In genomic region chr12:32755051-32755653, GRCh38 we compare ENCODE assay signal across 8 cellular contexts. TPM values are rescaled to one million over a fixed set of nuclear protein-coding genes. Genes with fewer than 3 reads are reported as not detected.
DNase-seq lines count a peak whose midpoint lies in the region; ATAC-seq and TF ChIP-seq lines count a peak whose summit lies in the region.

No MANE protein-coding gene starts in this region.

- H3K4me1 ChIP-seq in mononuclear cell (ENCODE audit: insufficient read depth, low read length) = peaks cover 16% of the 10 kb centered on the region

- H3K27me3 ChIP-seq in mononuclear cell (ENCODE audit: insufficient read depth, low read length) = no peaks in the 10 kb centered on the region

- TF ChIP-seq CTCF in endothelial cell (IDR thresholded peaks at IDR 0.05; ENCODE audit: unreplicated experiment) = peak; percentile 75

- H3K4me3 Mint-ChIP-seq in endothelial cell (ENCODE audit: unreplicated experiment) = peak overlapping the region; percentile 91

- H3K36me3 Mint-ChIP-seq in endothelial cell (ENCODE audit: low read depth, unreplicated experiment) = peaks cover 15% of the 10 kb centered on the region

- peaks cover 2% of the 10 kb centered on the region for H3K27me3 Mint-ChIP-seq in endothelial cell (ENCODE audit: unreplicated experiment)

- DNase-seq in CD1c-positive myeloid dendritic cell (ENCODE audit: extremely low spot score) = peak; percentile 68
- DNase-seq in NCI-H82 treated with DMSO at 0.1 percent for 48 hours (lab: John Stamatoyannopoulos, UW; ENCODE audit: unreplicated experiment) = peak; percentile 75
- peak; percentile 50 to 54 (median 50) for DNase-seq in activated CD8-positive, alpha-beta memory T cell treated with anti-CD3 and anti-CD28 coated beads for 48 hours (ENCODE audit: low read depth in 2 of 3, low spot score in 2 of 3)
- peak; percentile 87 for DNase-seq in endothelial cell (ENCODE audit: low spot score)
- peak; percentile 58 to 61 for DNase-seq in stimulated activated CD8-positive, alpha-beta memory T cell treated with anti-CD3 and anti-CD28 coated beads, Interleukin-2, amount 100 ng/mL, for 48 hours (ENCODE audit: low read depth in 2 of 2)

- peak overlapping the region; percentile 88 for H3K27ac Mint-ChIP-seq in endothelial cell (ENCODE audit: unreplicated experiment)

- peak; percentile 66 for ATAC-seq in GM19372 (IDR thresholded peaks at IDR 0.05; ENCODE audit: low read depth, unreplicated experiment)
- peak; percentile 80 for ATAC-seq in HG03520 (IDR thresholded peaks at IDR 0.05; ENCODE audit: unreplicated experiment)

- no peaks in the 10 kb centered on the region for H3K9me3 ChIP-seq in mononuclear cell (ENCODE audit: low read depth, low read length)

- peaks cover 17% of the 10 kb centered on the region for H3K4me1 Mint-ChIP-seq in endothelial cell (ENCODE audit: unreplicated experiment)

- H3K4me3 ChIP-seq in mononuclear cell (ENCODE audit: low read length) = peak overlapping the region; percentile 93

- no peaks in the 10 kb centered on the region for H3K9me3 Mint-ChIP-seq in endothelial cell (ENCODE audit: unreplicated experiment)

RNA-seq across cellular contexts. Expression of gene YARS2, which starts 0.5 kb away (rescaled TPM):
- total RNA-seq in endothelial cell (ENCODE audit: unreplicated experiment) (29.0 TPM), mononuclear cell (16.3 TPM)

Comparison
In these comparisons a context has a peak if more than half of its experiments do, and no peak if none do; other contexts are left out.
1. Peak in every context shown above with its lines: DNase-seq, ATAC-seq and H3K4me3 ChIP-seq.